15 cellular contexts compared by ENCODE assay signal in the genomic region with DNA sequence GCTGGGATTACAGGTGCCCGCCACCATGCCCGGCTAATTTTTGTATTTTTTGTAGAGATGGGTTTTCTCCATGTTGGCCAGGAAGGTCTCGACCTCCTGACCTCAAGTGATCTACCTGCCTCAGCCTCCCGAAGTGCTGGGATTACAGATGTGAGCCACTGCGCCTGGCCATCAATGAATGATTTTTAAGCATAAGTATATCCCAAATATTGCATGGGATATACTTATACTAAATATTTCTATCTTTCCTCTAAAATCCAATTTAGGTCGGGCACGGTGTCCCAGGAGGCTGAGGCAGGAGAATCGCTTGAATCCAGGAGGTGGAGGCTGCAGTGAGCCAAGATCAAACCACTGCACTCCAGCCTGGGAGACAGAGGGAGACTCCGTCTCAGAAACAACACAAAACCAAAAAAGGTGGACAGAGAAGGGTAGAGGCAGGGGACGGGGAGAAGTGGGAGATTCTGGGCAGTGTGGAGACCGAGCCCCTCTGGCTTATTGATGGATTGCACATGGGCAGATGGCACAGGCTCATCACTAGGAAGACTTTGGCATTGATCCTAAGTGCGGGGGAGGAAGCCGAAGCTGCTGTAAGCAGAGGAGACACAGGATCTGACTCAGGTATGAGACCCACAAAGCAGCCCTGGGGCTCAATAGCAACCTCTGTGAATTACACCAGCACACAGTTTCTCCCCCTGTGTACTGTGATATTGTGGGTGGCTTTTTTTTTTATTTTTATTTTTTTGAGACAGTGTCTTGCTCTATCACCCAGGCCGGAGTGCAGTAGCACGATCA. TPM values are rescaled to one million over a fixed set of nuclear protein-coding genes. Genes with fewer than 3 reads are reported as not detected.
A peak's percentile ranks its signal among the peaks of the same experiment; 100 is the strongest.
DNase-seq lines count a peak whose midpoint lies in the region; ATAC-seq, FAIRE-seq and TF ChIP-seq lines count a peak whose summit lies in the region.
"Had no signal": no experiment of that assay in that cellular context is flagged by ENCODE, and none has a peak within 500 bp of the region (broad histone marks: within the 10 kb centered on the region; RNA-seq: fewer than 3 reads in every experiment).

No MANE protein-coding gene starts in this region.

- H3K4me1 ChIP-seq in foreskin keratinocyte (peaks cover 7% of the 10 kb centered on the region), spleen (no peaks in the 10 kb centered on the region), SJCRH30 (no peaks in the 10 kb centered on the region)
- H3K4me1 ChIP-seq: BE2C had no signal

- no peak for TF ChIP-seq POLR2A in spleen (IDR thresholded peaks at IDR 0.05)

- H3K9me3 ChIP-seq in spleen: no peaks in the 10 kb centered on the region
- H3K9me3 ChIP-seq in SJCRH30 (replicated peaks): no peaks in the 10 kb centered on the region
- H3K9me3 ChIP-seq: BE2C had no signal

- TF ChIP-seq CTCF in D721Med (IDR thresholded peaks at IDR 0.05; ENCODE audit: insufficient read depth, missing control alignments) (no peak), foreskin keratinocyte (conservative IDR thresholded peaks at IDR 0.05) (no peak), spleen (IDR thresholded peaks at IDR 0.05 in 8 of 11, conservative IDR thresholded peaks at IDR 0.05 in 3 of 11) (no peak)

- intact Hi-C loops in spleen (cut with DNase I; ENCODE audit: low total_unique reads): no loop called here

- H3K27ac ChIP-seq in foreskin keratinocyte (no peak overlapping the region), spleen (no peak overlapping the region), SJCRH30 (no peak overlapping the region)
- H3K27ac ChIP-seq: dorsolateral prefrontal cortex, SK-N-MC had no signal

- FAIRE-seq in D721Med (lab: Jason Lieb, UNC): no peak

- H3K4me3 ChIP-seq in spleen (no peak overlapping the region), SJCRH30 (no peak overlapping the region)
- H3K4me3 ChIP-seq: dorsolateral prefrontal cortex, SK-N-MC had no signal

- peak; percentile 95 for ATAC-seq in foreskin keratinocyte
- no peak for ATAC-seq in GM18861 (IDR thresholded peaks at IDR 0.05; ENCODE audit: unreplicated experiment)
- no peak for ATAC-seq in GM18520 (IDR thresholded peaks at IDR 0.05; ENCODE audit: unreplicated experiment)

- H3K27me3 ChIP-seq in foreskin keratinocyte (no peaks in the 10 kb centered on the region), spleen (replicated peaks in 1 of 7) (no peaks in the 10 kb centered on the region), SJCRH30 (no peaks in the 10 kb centered on the region)
- H3K27me3 ChIP-seq: BE2C, dorsolateral prefrontal cortex had no signal

- H3K36me3 ChIP-seq in spleen (peaks cover 0 to 11% (median 8%) of the 10 kb centered on the region in 6 donors), SJCRH30 (no peaks in the 10 kb centered on the region)
- H3K36me3 ChIP-seq: BE2C had no signal

- 89 to 94% (median 91%) methylated on average over 15 of the region's 15 CpGs for WGBS in spleen, 5 donors

- peak; percentile 0 for DNase-seq in D721Med (ENCODE audit: insufficient read length, low spot score)
- DNase-seq in M059J (ENCODE audit: low read depth): peak; percentile 96
- DNase-seq in amniotic epithelial cell (ENCODE audit: low read depth): peak; percentile 50
- DNase-seq in foreskin keratinocyte: peak; percentile 73 to 86
- no peak for DNase-seq in spleen
- no peak for DNase-seq in SJCRH30
- DNase-seq: activated B cell treated with CpG ODN at 0.5 μM for 24 hours; BE2C; dorsolateral prefrontal cortex; naive B cell; retina; stimulated activated CD4-positive, alpha-beta T cell treated with anti-CD3 and anti-CD28 coated beads, Interleukin-4, amount 100 ng/mL, for 4 hours had no signal

RNA-seq across cellular contexts. Expression of a gene that starts 13.5 kb away (rescaled TPM):
- total RNA-seq in M059J (2014; rRNA removed; shearing (Covaris generic)): not detected in 2 replicates
- total RNA-seq in foreskin keratinocyte (not detected in 2 replicates), spleen (1 to 10 TPM; 4.1 to 9.4 (median 7.3) TPM)
- polyA plus RNA-seq in foreskin keratinocyte (not detected in 2 replicates), spleen (1 to 10 TPM; 1.4 to 1.9 (median 1.6) TPM)
- not detected in 2 replicates for total RNA-seq in SJCRH30 (2014; rRNA removed; shearing (Covaris generic))

RNA-seq across cellular contexts. Expression of a gene that starts 20.1 kb away (rescaled TPM):
- 35.7 and 60.1 TPM in 2 replicates for total RNA-seq in M059J (2014; rRNA removed; shearing (Covaris generic))
- 75.9 and 89.2 TPM in 2 replicates for total RNA-seq in foreskin keratinocyte
- polyA plus RNA-seq in foreskin keratinocyte: 33.8 and 37.4 TPM in 2 replicates
- total RNA-seq in spleen: 10 to 100 TPM in 1 of 7 donors, 1 to 10 TPM in 6; 2.1 to 10.8 (median 5.9) TPM
- polyA plus RNA-seq in spleen: 1 to 10 TPM; 1.5 to 6.8 (median 3.3) TPM
- total RNA-seq in SJCRH30 (2014; rRNA removed; shearing (Covaris generic)): 228 and 230 TPM in 2 replicates

RNA-seq across cellular contexts. Expression of a gene that starts 21.8 kb away (rescaled TPM):
- 165 and 222 TPM in 2 replicates for total RNA-seq in M059J (2014; rRNA removed; shearing (Covaris generic))
- total RNA-seq in foreskin keratinocyte: 100 and 116 TPM in 2 replicates
- 105 and 115 TPM in 2 replicates for polyA plus RNA-seq in foreskin keratinocyte
- total RNA-seq in spleen: 10 to 100 TPM; 26.7 to 63.5 (median 46.9) TPM
- 10 to 100 TPM; 28.0 to 40.0 (median 29.3) TPM for polyA plus RNA-seq in spleen
- total RNA-seq in SJCRH30 (2014; rRNA removed; shearing (Covaris generic)): 49.0 and 50.1 TPM in 2 replicates

RNA-seq across cellular contexts. Expression of a gene that starts 57.7 kb away (rescaled TPM):
- 2.6 and 5.2 TPM in 2 replicates for total RNA-seq in M059J (2014; rRNA removed; shearing (Covaris generic))
- total RNA-seq in foreskin keratinocyte: 14.6 and 16.6 TPM in 2 replicates
- polyA plus RNA-seq in foreskin keratinocyte: 24.4 and 26.4 TPM in 2 replicates
- 10 to 100 TPM; 10.2 to 21.0 (median 14.7) TPM for total RNA-seq in spleen
- 10 to 100 TPM in 1 of 3 donors, 1 to 10 TPM in 2; 4.4 to 12.5 (median 4.6) TPM for polyA plus RNA-seq in spleen
- 1.4 TPM in 2 replicates for total RNA-seq in SJCRH30 (2014; rRNA removed; shearing (Covaris generic))

Comparison
In these comparisons a context has a peak if more than half of its experiments do, and no peak if none do; other contexts are left out.
1. DNase-seq: peak in D721Med (single experiment), M059J (single experiment), amniotic epithelial cell (single experiment) and foreskin keratinocyte (2 of 2); none in spleen (single experiment) and SJCRH30 (0 of 2).